13 cellular contexts compared by ENCODE assay signal in the genomic region with DNA sequence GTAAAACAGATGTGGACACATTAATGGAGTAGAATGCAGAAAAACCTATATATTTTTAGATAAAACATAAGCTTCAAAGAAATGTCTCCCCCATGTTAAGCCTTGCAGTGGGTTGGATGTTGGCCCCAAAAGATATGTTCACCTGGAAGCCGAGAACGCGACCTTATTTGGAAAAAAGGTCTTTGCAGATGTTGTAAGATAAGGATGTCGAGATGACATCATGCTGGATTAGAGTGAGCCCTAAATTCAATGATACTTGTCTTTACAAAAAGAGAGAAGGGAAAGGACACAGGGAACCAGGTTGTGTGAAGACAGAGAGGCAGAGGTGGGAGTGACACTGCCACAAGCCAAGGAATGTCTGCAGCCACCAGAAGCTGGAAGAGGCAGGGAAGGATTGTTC. TPM values are rescaled to one million over a fixed set of nuclear protein-coding genes. Genes with fewer than 3 reads are reported as not detected.
DNase-seq lines count a peak whose midpoint lies in the region; ATAC-seq lines count a peak whose summit lies in the region.
"Had no signal": no experiment of that assay in that cellular context is flagged by ENCODE, and none has a peak within 500 bp of the region (broad histone marks: within the 10 kb centered on the region; RNA-seq: fewer than 3 reads in every experiment).

No MANE protein-coding gene starts in this region.

- H2AFZ ChIP-seq in Karpas-422 (ENCODE audit: low read length), result no peak overlapping the region

- H3K27me3 Mint-ChIP-seq in activated T-cell treated with anti-CD3 and anti-CD28 coated beads, Interleukin-2, amount 50 U/mL, for 4 hours (ENCODE audit: low read depth), result no peaks in the 10 kb centered on the region
- H3K27me3 Mint-ChIP-seq in CD8-positive, alpha-beta memory T cell, result peaks cover 0 to 2% of the 10 kb centered on the region in 2 donors
- H3K27me3 Mint-ChIP-seq in central memory CD8-positive, alpha-beta T cell, result no peaks in the 10 kb centered on the region

- H3K4me3 ChIP-seq in CD8-positive, alpha-beta memory T cell (ENCODE audit: low read length), result no peak overlapping the region
- no peak overlapping the region for H3K4me3 ChIP-seq in Karpas-422 (ENCODE audit: low read length)

- H3K27ac ChIP-seq in CD8-positive, alpha-beta memory T cell (ENCODE audit: low read depth, low read length), result no peak overlapping the region
- no peak overlapping the region for H3K27ac ChIP-seq in Karpas-422 (ENCODE audit: low read length)
- H3K27ac ChIP-seq: HL-60 had no signal

- peaks cover 6% of the 10 kb centered on the region for H3K36me3 Mint-ChIP-seq in activated T-cell treated with anti-CD3 and anti-CD28 coated beads, Interleukin-2, amount 50 U/mL, for 4 hours (ENCODE audit: insufficient read depth)
- H3K36me3 Mint-ChIP-seq in CD8-positive, alpha-beta memory T cell, result peaks cover 0 to 17% (median 3%) of the 10 kb centered on the region in 3 donors
- H3K36me3 Mint-ChIP-seq in central memory CD8-positive, alpha-beta T cell (ENCODE audit: insufficient read depth), result peaks cover 29% of the 10 kb centered on the region
- H3K36me3 Mint-ChIP-seq in stimulated activated effector memory CD8-positive, alpha-beta T cell treated with anti-CD3 and anti-CD28 coated beads, Interleukin-12 subunit alpha, Interleukin-12 subunit beta, amount 100 ng/mL, for 72 hours, result peaks cover 18% of the 10 kb centered on the region

- peaks cover 77% of the 10 kb centered on the region for H3K4me1 Mint-ChIP-seq in activated T-cell treated with anti-CD3 and anti-CD28 coated beads, Interleukin-2, amount 50 U/mL, for 4 hours (ENCODE audit: low read depth)
- peaks cover 74 to 78% (median 75%) of the 10 kb centered on the region in 3 donors for H3K4me1 Mint-ChIP-seq in CD8-positive, alpha-beta memory T cell
- H3K4me1 Mint-ChIP-seq in central memory CD8-positive, alpha-beta T cell, result peaks cover 78% of the 10 kb centered on the region
- H3K4me1 Mint-ChIP-seq in stimulated activated effector memory CD8-positive, alpha-beta T cell treated with anti-CD3 and anti-CD28 coated beads, Interleukin-12 subunit alpha, Interleukin-12 subunit beta, amount 100 ng/mL, for 72 hours, result peaks cover 62% of the 10 kb centered on the region

- no peak for ATAC-seq in activated T-cell treated with anti-CD3 and anti-CD28 coated beads, Interleukin-2, amount 50 U/mL, for 4 hours
- ATAC-seq in central memory CD8-positive, alpha-beta T cell (replicated peaks; ENCODE audit: extremely low read depth, poor library complexity, severe bottlenecking), result no peak
- ATAC-seq in stimulated activated effector memory CD8-positive, alpha-beta T cell treated with anti-CD3 and anti-CD28 coated beads, Interleukin-12 subunit alpha, Interleukin-12 subunit beta, amount 100 ng/mL, for 72 hours, result no peak

- peaks cover 3% of the 10 kb centered on the region for H3K9me3 Mint-ChIP-seq in activated T-cell treated with anti-CD3 and anti-CD28 coated beads, Interleukin-2, amount 50 U/mL, for 4 hours
- no peaks in the 10 kb centered on the region for H3K9me3 Mint-ChIP-seq in CD8-positive, alpha-beta memory T cell
- no peaks in the 10 kb centered on the region for H3K9me3 Mint-ChIP-seq in central memory CD8-positive, alpha-beta T cell
- H3K9me3 Mint-ChIP-seq in stimulated activated effector memory CD8-positive, alpha-beta T cell treated with anti-CD3 and anti-CD28 coated beads, Interleukin-12 subunit alpha, Interleukin-12 subunit beta, amount 100 ng/mL, for 72 hours, result no peaks in the 10 kb centered on the region

- H3K9ac ChIP-seq in Karpas-422 (ENCODE audit: low read length), result no peak overlapping the region

- no peak for DNase-seq in activated T-cell treated with anti-CD3 and anti-CD28 coated beads, Interleukin-2, amount 50 U/mL, for 4 hours
- DNase-seq in activated T-cell treated with anti-CD3 and anti-CD28 coated beads, Interleukin-2, amount 50 U/mL, for 1 hour, result no peak
- no peak for DNase-seq in CD8-positive, alpha-beta memory T cell
- DNase-seq in central memory CD8-positive, alpha-beta T cell (ENCODE audit: low spot score in 2 of 2), result no peak
- no peak for DNase-seq in stimulated activated effector memory CD8-positive, alpha-beta T cell treated with anti-CD3 and anti-CD28 coated beads, Interleukin-12 subunit alpha, Interleukin-12 subunit beta, amount 100 ng/mL, for 72 hours (ENCODE audit: low spot score in 2 of 2)
- DNase-seq in NCI-H128 (lab: John Stamatoyannopoulos, UW; ENCODE audit: unreplicated experiment), result no peak
- DNase-seq in Karpas-422, result no peak
- DNase-seq: ACHN, KBM-7, NCI-H187, NCI-H2171 treated with DMSO at 0.1 percent for 48 hours, NCI-H524 had no signal

- no peak overlapping the region for H3K4me2 ChIP-seq in Karpas-422 (ENCODE audit: low read depth, low read length, poor library complexity, severe bottlenecking)

- peak overlapping the region; percentile 75 to 96 (median 94) for H3K27ac Mint-ChIP-seq in CD8-positive, alpha-beta memory T cell
- peak overlapping the region; percentile 95 for H3K27ac Mint-ChIP-seq in central memory CD8-positive, alpha-beta T cell (ENCODE audit: low read depth)
- peak overlapping the region; percentile 73 for H3K27ac Mint-ChIP-seq in stimulated activated effector memory CD8-positive, alpha-beta T cell treated with anti-CD3 and anti-CD28 coated beads, Interleukin-12 subunit alpha, Interleukin-12 subunit beta, amount 100 ng/mL, for 72 hours

- peaks cover 66% of the 10 kb centered on the region for H3K4me1 ChIP-seq in CD8-positive, alpha-beta memory T cell (ENCODE audit: insufficient read depth, low read length)
- H3K4me1 ChIP-seq in Karpas-422 (ENCODE audit: low read length), result peaks cover 16% of the 10 kb centered on the region

- H3K36me3 ChIP-seq in CD8-positive, alpha-beta memory T cell (ENCODE audit: insufficient read depth, low read length), result no peaks in the 10 kb centered on the region
- H3K36me3 ChIP-seq in Karpas-422 (ENCODE audit: insufficient read depth, low read length), result no peaks in the 10 kb centered on the region

- H3K9me2 ChIP-seq in Karpas-422 (replicated peaks; ENCODE audit: insufficient read depth, low read length), result no peaks in the 10 kb centered on the region

- H3K9me3 ChIP-seq in CD8-positive, alpha-beta memory T cell (ENCODE audit: low read length), result no peaks in the 10 kb centered on the region
- H3K9me3 ChIP-seq in Karpas-422 (ENCODE audit: low read length), result no peaks in the 10 kb centered on the region

- H4K20me1 ChIP-seq in Karpas-422 (ENCODE audit: insufficient read depth, low read depth, low read length), result 0 out of 2 replicates have a peak, but pooled peaks cover 6% of the 10 kb centered on the region

- no peaks in the 10 kb centered on the region for H3K27me3 ChIP-seq in CD8-positive, alpha-beta memory T cell (ENCODE audit: insufficient read depth, low read length, poor library complexity, severe bottlenecking)
- H3K27me3 ChIP-seq in Karpas-422 (ENCODE audit: low read length), result peaks cover 3% of the 10 kb centered on the region; the same call in 1 of the 2 replicates

- CTCF ChIA-PET in CD8-positive, alpha-beta memory T cell (lab: Charles Lee), result interaction anchor here (1.2 kb wide), 1 partner anchor 56 kb away, joined by 3 read pairs; no protein-coding TSS in a partner anchor

- H3K4me3 Mint-ChIP-seq in activated T-cell treated with anti-CD3 and anti-CD28 coated beads, Interleukin-2, amount 50 U/mL, for 4 hours, result peak overlapping the region; percentile 14
- H3K4me3 Mint-ChIP-seq in CD8-positive, alpha-beta memory T cell, result peak overlapping the region in 4 of 7 donors; percentile 42 to 88 (median 48)
- H3K4me3 Mint-ChIP-seq in central memory CD8-positive, alpha-beta T cell, result no peak overlapping the region
- H3K4me3 Mint-ChIP-seq in stimulated activated effector memory CD8-positive, alpha-beta T cell treated with anti-CD3 and anti-CD28 coated beads, Interleukin-12 subunit alpha, Interleukin-12 subunit beta, amount 100 ng/mL, for 72 hours, result no peak overlapping the region

- no peaks in the 10 kb centered on the region for H3K79me2 ChIP-seq in Karpas-422 (ENCODE audit: low read length)

- POLR2A ChIA-PET in CD8-positive, alpha-beta memory T cell (lab: Charles Lee), result interaction anchor here (0.5 kb wide), 1 partner anchor 77 kb away, joined by 7 read pairs; no protein-coding TSS in a partner anchor

RNA-seq across cellular contexts. Expression of a gene that starts 3.1 kb away (rescaled TPM):
- 10 to 100 TPM; 71.6 to 79.1 (median 73.5) TPM for total RNA-seq in activated T-cell treated with anti-CD3 and anti-CD28 coated beads, Interleukin-2, amount 50 U/mL, for 4 hours
- total RNA-seq in CD8-positive, alpha-beta memory T cell, result 10 to 100 TPM; 72.4 to 76.1 TPM
- polyA plus RNA-seq in CD8-positive, alpha-beta memory T cell, result 77.9 TPM
- total RNA-seq in Karpas-422 (2014; rRNA removed; shearing (Covaris generic); ENCODE audit: low replicate concordance), result 0.30 and 4.1 TPM in 2 replicates

Comparison
In these comparisons a context has a peak if more than half of its experiments do, and no peak if none do; other contexts are left out.
1. H3K4me3 Mint-ChIP-seq: peak in activated T-cell treated with anti-CD3 and anti-CD28 coated beads, Interleukin-2, amount 50 U/mL, for 4 hours (single experiment) and CD8-positive, alpha-beta memory T cell (4 of 7); none in central memory CD8-positive, alpha-beta T cell (single experiment) and stimulated activated effector memory CD8-positive, alpha-beta T cell treated with anti-CD3 and anti-CD28 coated beads, Interleukin-12 subunit alpha, Interleukin-12 subunit beta, amount 100 ng/mL, for 72 hours (single experiment).
2. RNA of a gene that starts 3.1 kb away (total RNA-seq): 72.4 to 76.1 TPM in CD8-positive, alpha-beta memory T cell and 71.6 to 79.1 TPM in activated T-cell treated with anti-CD3 and anti-CD28 coated beads, Interleukin-2, amount 50 U/mL, for 4 hours; 0.30 to 4.1 TPM in Karpas-422; every median in the first group is over 10 times any median in the second.
3. Peak in every context shown above with its lines, with median percentiles within 50 percentile points of each other: H3K27ac Mint-ChIP-seq.